In the genomic region with DNA sequence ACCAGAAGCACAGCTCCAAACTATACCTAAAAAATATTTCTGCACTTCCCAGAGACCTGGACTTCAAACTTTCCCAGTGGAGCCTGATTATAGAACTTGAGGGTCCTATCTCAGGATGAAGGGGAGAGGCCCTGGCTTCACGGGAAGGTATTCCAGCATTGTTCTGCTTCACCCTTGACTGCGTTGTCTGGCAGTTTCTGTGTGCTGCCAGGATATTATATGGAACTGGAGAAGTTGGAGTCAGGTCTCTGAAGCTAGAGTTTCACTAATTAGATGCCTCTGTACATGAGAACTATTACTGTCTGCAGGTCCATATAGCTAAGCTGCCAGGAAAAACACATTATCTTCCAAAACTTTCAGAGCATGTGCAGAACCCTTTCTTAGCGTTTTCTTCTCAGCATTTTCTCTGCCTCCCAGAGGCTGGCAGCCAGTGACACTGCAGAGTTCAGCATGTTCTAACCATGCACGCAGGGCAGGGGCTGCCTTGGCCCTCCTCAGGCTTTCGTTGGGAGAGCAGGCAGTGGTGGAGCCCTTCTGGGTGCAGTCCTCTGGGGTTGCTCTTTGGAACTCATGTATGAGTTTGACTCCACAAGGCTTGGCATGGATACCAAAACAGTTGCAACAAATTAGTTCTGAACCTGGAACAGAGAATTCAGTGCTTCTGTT, we compare ENCODE assay signal across 1 cellular context.
TF ChIP-seq lines count a peak whose summit lies in the region.

No MANE protein-coding gene starts in this region.

TF ChIP-seq in GM23338, 12 proteins besides CTCF, POLR2A, EP300 and RAD21 (continued from another document):
- TF ChIP-seq, protein P1, sequence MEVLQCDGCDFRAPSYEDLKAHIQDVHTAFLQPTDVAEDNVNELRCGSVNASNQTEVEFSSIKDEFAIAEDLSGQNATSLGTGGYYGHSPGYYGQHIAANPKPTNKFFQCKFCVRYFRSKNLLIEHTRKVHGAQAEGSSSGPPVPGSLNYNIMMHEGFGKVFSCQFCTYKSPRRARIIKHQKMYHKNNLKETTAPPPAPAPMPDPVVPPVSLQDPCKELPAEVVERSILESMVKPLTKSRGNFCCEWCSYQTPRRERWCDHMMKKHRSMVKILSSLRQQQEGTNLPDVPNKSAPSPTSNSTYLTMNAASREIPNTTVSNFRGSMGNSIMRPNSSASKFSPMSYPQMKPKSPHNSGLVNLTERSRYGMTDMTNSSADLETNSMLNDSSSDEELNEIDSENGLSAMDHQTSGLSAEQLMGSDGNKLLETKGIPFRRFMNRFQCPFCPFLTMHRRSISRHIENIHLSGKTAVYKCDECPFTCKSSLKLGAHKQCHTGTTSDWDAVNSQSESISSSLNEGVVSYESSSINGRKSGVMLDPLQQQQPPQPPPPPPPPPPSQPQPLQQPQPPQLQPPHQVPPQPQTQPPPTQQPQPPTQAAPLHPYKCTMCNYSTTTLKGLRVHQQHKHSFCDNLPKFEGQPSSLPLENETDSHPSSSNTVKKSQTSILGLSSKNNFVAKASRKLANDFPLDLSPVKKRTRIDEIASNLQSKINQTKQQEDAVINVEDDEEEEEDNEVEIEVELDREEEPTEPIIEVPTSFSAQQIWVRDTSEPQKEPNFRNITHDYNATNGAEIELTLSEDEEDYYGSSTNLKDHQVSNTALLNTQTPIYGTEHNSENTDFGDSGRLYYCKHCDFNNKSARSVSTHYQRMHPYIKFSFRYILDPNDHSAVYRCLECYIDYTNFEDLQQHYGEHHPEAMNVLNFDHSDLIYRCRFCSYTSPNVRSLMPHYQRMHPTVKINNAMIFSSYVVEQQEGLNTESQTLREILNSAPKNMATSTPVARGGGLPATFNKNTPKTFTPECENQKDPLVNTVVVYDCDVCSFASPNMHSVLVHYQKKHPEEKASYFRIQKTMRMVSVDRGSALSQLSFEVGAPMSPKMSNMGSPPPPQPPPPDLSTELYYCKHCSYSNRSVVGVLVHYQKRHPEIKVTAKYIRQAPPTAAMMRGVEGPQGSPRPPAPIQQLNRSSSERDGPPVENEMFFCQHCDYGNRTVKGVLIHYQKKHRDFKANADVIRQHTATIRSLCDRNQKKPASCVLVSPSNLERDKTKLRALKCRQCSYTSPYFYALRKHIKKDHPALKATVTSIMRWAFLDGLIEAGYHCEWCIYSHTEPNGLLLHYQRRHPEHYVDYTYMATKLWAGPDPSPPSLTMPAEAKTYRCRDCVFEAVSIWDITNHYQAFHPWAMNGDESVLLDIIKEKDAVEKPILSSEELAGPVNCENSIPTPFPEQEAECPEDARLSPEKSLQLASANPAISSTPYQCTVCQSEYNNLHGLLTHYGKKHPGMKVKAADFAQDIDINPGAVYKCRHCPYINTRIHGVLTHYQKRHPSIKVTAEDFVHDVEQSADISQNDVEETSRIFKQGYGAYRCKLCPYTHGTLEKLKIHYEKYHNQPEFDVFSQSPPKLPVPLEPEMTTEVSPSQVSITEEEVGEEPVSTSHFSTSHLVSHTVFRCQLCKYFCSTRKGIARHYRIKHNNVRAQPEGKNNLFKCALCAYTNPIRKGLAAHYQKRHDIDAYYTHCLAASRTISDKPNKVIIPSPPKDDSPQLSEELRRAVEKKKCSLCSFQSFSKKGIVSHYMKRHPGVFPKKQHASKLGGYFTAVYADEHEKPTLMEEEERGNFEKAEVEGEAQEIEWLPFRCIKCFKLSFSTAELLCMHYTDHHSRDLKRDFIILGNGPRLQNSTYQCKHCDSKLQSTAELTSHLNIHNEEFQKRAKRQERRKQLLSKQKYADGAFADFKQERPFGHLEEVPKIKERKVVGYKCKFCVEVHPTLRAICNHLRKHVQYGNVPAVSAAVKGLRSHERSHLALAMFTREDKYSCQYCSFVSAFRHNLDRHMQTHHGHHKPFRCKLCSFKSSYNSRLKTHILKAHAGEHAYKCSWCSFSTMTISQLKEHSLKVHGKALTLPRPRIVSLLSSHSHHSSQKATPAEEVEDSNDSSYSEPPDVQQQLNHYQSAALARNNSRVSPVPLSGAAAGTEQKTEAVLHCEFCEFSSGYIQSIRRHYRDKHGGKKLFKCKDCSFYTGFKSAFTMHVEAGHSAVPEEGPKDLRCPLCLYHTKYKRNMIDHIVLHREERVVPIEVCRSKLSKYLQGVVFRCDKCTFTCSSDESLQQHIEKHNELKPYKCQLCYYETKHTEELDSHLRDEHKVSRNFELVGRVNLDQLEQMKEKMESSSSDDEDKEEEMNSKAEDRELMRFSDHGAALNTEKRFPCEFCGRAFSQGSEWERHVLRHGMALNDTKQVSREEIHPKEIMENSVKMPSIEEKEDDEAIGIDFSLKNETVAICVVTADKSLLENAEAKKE (CRISPR knock-in tag; IDR thresholded peaks at IDR 0.05): no peak
- TF ChIP-seq, protein P2, sequence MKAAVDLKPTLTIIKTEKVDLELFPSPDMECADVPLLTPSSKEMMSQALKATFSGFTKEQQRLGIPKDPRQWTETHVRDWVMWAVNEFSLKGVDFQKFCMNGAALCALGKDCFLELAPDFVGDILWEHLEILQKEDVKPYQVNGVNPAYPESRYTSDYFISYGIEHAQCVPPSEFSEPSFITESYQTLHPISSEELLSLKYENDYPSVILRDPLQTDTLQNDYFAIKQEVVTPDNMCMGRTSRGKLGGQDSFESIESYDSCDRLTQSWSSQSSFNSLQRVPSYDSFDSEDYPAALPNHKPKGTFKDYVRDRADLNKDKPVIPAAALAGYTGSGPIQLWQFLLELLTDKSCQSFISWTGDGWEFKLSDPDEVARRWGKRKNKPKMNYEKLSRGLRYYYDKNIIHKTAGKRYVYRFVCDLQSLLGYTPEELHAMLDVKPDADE (IDR thresholded peaks at IDR 0.05): no peak
- TF ChIP-seq CREB1 (CRISPR knock-in tag; IDR thresholded peaks at IDR 0.05; ENCODE audit: low read depth): no peak
- TF ChIP-seq EZH2 (IDR thresholded peaks at IDR 0.05; ENCODE audit: low read depth, unreplicated experiment): no peak
- TF ChIP-seq, protein P3, sequence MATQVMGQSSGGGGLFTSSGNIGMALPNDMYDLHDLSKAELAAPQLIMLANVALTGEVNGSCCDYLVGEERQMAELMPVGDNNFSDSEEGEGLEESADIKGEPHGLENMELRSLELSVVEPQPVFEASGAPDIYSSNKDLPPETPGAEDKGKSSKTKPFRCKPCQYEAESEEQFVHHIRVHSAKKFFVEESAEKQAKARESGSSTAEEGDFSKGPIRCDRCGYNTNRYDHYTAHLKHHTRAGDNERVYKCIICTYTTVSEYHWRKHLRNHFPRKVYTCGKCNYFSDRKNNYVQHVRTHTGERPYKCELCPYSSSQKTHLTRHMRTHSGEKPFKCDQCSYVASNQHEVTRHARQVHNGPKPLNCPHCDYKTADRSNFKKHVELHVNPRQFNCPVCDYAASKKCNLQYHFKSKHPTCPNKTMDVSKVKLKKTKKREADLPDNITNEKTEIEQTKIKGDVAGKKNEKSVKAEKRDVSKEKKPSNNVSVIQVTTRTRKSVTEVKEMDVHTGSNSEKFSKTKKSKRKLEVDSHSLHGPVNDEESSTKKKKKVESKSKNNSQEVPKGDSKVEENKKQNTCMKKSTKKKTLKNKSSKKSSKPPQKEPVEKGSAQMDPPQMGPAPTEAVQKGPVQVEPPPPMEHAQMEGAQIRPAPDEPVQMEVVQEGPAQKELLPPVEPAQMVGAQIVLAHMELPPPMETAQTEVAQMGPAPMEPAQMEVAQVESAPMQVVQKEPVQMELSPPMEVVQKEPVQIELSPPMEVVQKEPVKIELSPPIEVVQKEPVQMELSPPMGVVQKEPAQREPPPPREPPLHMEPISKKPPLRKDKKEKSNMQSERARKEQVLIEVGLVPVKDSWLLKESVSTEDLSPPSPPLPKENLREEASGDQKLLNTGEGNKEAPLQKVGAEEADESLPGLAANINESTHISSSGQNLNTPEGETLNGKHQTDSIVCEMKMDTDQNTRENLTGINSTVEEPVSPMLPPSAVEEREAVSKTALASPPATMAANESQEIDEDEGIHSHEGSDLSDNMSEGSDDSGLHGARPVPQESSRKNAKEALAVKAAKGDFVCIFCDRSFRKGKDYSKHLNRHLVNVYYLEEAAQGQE (IDR thresholded peaks at IDR 0.05; ENCODE audit: unreplicated experiment): no peak
- no peak for TF ChIP-seq NANOG (IDR thresholded peaks at IDR 0.05; ENCODE audit: borderline replicate concordance)
TF ChIP-seq in GM23338: peak in this region for 0.
